Comparison of ENCODE assay signal across 8 cellular contexts in the genomic region with DNA sequence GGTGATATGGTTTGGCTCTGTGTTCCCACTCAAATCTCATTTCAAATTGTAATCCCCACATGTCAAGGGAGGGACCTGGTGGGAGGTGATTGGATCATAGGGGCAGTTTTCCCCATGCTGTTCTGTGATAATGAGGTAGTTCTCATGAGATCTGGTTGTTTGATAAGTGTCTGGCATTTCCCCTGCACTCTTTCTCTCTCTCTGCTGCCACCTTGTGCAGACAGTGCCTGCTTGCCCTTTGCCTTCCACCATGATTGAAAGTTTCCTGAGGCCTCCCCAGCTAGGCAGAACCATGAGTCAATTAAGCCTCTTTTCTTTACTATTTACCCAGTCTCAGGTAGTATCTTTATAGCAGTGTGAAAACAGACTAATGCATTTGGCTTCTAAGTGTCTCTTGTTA.
A peak's percentile ranks its signal among the peaks of the same experiment; 100 is the strongest.
DNase-seq lines count a peak whose midpoint lies in the region; ATAC-seq, FAIRE-seq and TF ChIP-seq lines count a peak whose summit lies in the region.
"Not testable (repeated sequence)": the region's sequence is repeated elsewhere in the genome, so short reads cannot be mapped to it uniquely, and the experiment has no call there.

No MANE protein-coding gene starts in this region.

- not testable (repeated sequence) for H2AFZ ChIP-seq in K562 (ENCODE audit: low read depth, low read length); neuronal stem cell (ENCODE audit: low read length)

- not testable (repeated sequence) for H3K4me2 ChIP-seq in K562 (ENCODE audit: insufficient read depth, low read length); neuronal stem cell (ENCODE audit: insufficient read depth, low read length, poor library complexity, severe bottlenecking)

- not testable (repeated sequence) for DNase-seq in AG09319 (ENCODE audit: extremely low read depth, low read depth); K562 (ENCODE audit: extremely low read depth in 1 of 4, low spot score in 3 of 4)
- DNase-seq in HK-2 (ENCODE audit: unreplicated experiment), result peak; percentile 15
- DNase-seq in NCI-H345 (lab: John Stamatoyannopoulos, UW), result peak; percentile 7
- DNase-seq in SJCRH30, result peak; percentile 33 to 63
- DNase-seq in cardiac muscle cell (ENCODE audit: low read depth in 1 of 2, low spot score in 1 of 2), result peak; percentile 40 to 50
- DNase-seq in neuronal stem cell (ENCODE audit: low spot score), result peak; percentile 17

- not testable (repeated sequence) for H2BK120ac ChIP-seq in neuronal stem cell (ENCODE audit: low read depth, low read length)

- not testable (repeated sequence) for H4K20me1 ChIP-seq in K562 (replicated peaks; ENCODE audit: control insufficient read depth, insufficient read depth, low read length)

- H3K36me3 ChIP-seq in SJCRH30; K562 (ENCODE audit: control insufficient read depth, insufficient read depth, low read length); cardiac muscle cell; neuronal stem cell (replicated peaks in 1 of 2; ENCODE audit: control insufficient read depth in 2 of 2, insufficient read depth in 2 of 2, low read length in 2 of 2): not testable (repeated sequence)

- not testable (repeated sequence) for BruUV-seq in K562 (replicated peaks; lab: Mats Ljungman, UMichigan)

- POLR2A ChIA-PET in K562 (lab: Yijun Ruan, JAX), result not testable (repeated sequence)

- H3K18ac ChIP-seq in neuronal stem cell (ENCODE audit: low read length), result not testable (repeated sequence)

- H2BK12ac ChIP-seq in neuronal stem cell (ENCODE audit: low read length), result not testable (repeated sequence)

- not testable (repeated sequence) for TF ChIP-seq RAD21 in K562 (CRISPR knock-in tag; conservative IDR thresholded peaks at IDR 0.05 in 1 of 2, IDR thresholded peaks at IDR 0.05 in 1 of 2)

- CTCF ChIA-PET in K562 (lab: Yijun Ruan, JAX; ENCODE audit: low intra/inter-chr PET ratio), result not testable (repeated sequence)

- not testable (repeated sequence) for H3K23ac ChIP-seq in neuronal stem cell (ENCODE audit: low read depth, low read length, poor library complexity)

- not testable (repeated sequence) for H2BK15ac ChIP-seq in neuronal stem cell (ENCODE audit: low read length)

- TF ChIP-seq CTCF in AG09319 (IDR thresholded peaks at IDR 0.05; ENCODE audit: low read depth, low read length) (peak; percentile 36), cardiac muscle cell (IDR thresholded peaks at IDR 0.05; ENCODE audit: low read depth, low read length) (peak; percentile 53)
- TF ChIP-seq CTCF in K562 (IDR thresholded peaks at IDR 0.05 in 2 of 3, conservative IDR thresholded peaks at IDR 0.05 in 1 of 3; ENCODE audit: insufficient read depth in 2 of 3, low read depth in 1 of 3, low read length in 3 of 3), result not testable (repeated sequence)

- not testable (repeated sequence) for H2BK5ac ChIP-seq in neuronal stem cell (ENCODE audit: low read length)

- H3K4me1 ChIP-seq in SJCRH30; K562 (replicated peaks in 1 of 2; ENCODE audit: control insufficient read depth in 2 of 2, insufficient read depth in 2 of 2, low read length in 2 of 2); cardiac muscle cell (ENCODE audit: low read depth); neuronal stem cell (ENCODE audit: control insufficient read depth in 2 of 2, insufficient read depth in 1 of 2, low read depth in 1 of 2, low read length in 2 of 2): not testable (repeated sequence)

- ATAC-seq in GM18498 (IDR thresholded peaks at IDR 0.05; ENCODE audit: unreplicated experiment), result peak; percentile 77
- not testable (repeated sequence) for ATAC-seq in K562

- not testable (repeated sequence) for H3K9me3 ChIP-seq in SJCRH30 (replicated peaks); K562 (replicated peaks; ENCODE audit: control insufficient read depth, insufficient read depth, low read depth, low read length); cardiac muscle cell (ENCODE audit: low read depth); neuronal stem cell (replicated peaks in 1 of 2; ENCODE audit: control insufficient read depth in 2 of 2, insufficient read depth in 1 of 2, low read depth in 1 of 2, low read length in 2 of 2)

- H4K91ac ChIP-seq in neuronal stem cell (ENCODE audit: low read depth, low read length, poor library complexity), result not testable (repeated sequence)

- in situ Hi-C loops in K562 (cut with MboI), result not testable (repeated sequence)

- H4K8ac ChIP-seq in neuronal stem cell (ENCODE audit: low read depth, low read length), result not testable (repeated sequence)

- not testable (repeated sequence) for H3K4ac ChIP-seq in neuronal stem cell (ENCODE audit: low read length)

- not testable (repeated sequence) for H3K4me3 ChIP-seq in SJCRH30; K562; cardiac muscle cell; neuronal stem cell (ENCODE audit: low read length in 2 of 2)

- not testable (repeated sequence) for H3K27ac ChIP-seq in SJCRH30; K562 (ENCODE audit: extremely low read depth, low read depth, low read length); cardiac muscle cell; neuronal stem cell (replicated peaks; ENCODE audit: low read length)

- TF ChIP-seq POLR2A in K562 (conservative IDR thresholded peaks at IDR 0.05), result not testable (repeated sequence)

- TF ChIP-seq EP300 in K562 (IDR thresholded peaks at IDR 0.05; ENCODE audit: low read length), result not testable (repeated sequence)

- not testable (repeated sequence) for H3K9me1 ChIP-seq in K562 (ENCODE audit: control insufficient read depth, insufficient read depth, low read length)

- intact Hi-C loops in K562 (cut with micrococcal nuclease), result not testable (repeated sequence)

- not testable (repeated sequence) for H2AK5ac ChIP-seq in neuronal stem cell (ENCODE audit: low read depth, low read length)

- H3K14ac ChIP-seq in neuronal stem cell (ENCODE audit: low read length), result not testable (repeated sequence)

- H3K79me1 ChIP-seq in neuronal stem cell (ENCODE audit: low read depth, low read length), result not testable (repeated sequence)

- not testable (repeated sequence) for H3K9ac ChIP-seq in K562 (ENCODE audit: insufficient read depth in 1 of 2, low read depth in 2 of 2, low read length in 2 of 2); neuronal stem cell (ENCODE audit: low read depth, low read length, poor library complexity)

- H3K27me3 ChIP-seq in SJCRH30; K562 (ENCODE audit: control insufficient read depth in 2 of 2, insufficient read depth in 2 of 2, low read length in 2 of 2); cardiac muscle cell; neuronal stem cell (ENCODE audit: control insufficient read depth in 3 of 3, insufficient read depth in 3 of 3, low read depth in 1 of 3, low read length in 3 of 3): not testable (repeated sequence)

- peak; percentile 19 for FAIRE-seq in K562 (lab: Jason Lieb, UNC)

- not testable (repeated sequence) for H3K79me2 ChIP-seq in K562 (ENCODE audit: control insufficient read depth, insufficient read depth, low read length)
